Comparison of ENCODE assay signal across 13 cellular contexts in genomic region chr4:159725571-159725970, GRCh38.
A peak's percentile ranks its signal among the peaks of the same experiment; 100 is the strongest.
DNase-seq lines count a peak whose midpoint lies in the region; ATAC-seq and TF ChIP-seq lines count a peak whose summit lies in the region.
"Had no signal": no experiment of that assay in that cellular context is flagged by ENCODE, and none has a peak within 500 bp of the region (broad histone marks: within the 10 kb centered on the region; RNA-seq: fewer than 3 reads in every experiment).

No MANE protein-coding gene starts in this region.

- CTCF ChIA-PET in PC-3 (lab: Charles Lee): no interaction called here

- H3K4me2 ChIP-seq in PC-3 (ENCODE audit: low read length): no peak overlapping the region
- H3K4me2 ChIP-seq: GM23338 had no signal

- H3K9me3 ChIP-seq in PC-3 (ENCODE audit: low read length): no peaks in the 10 kb centered on the region

- H3K9me2 ChIP-seq in PC-3 (replicated peaks; ENCODE audit: low read length): no peaks in the 10 kb centered on the region

- intact Hi-C loops in PC-3 (cut with micrococcal nuclease): no loop called here

- no peak overlapping the region for H3K9ac ChIP-seq in PC-3 (ENCODE audit: low read length)

- H3F3A ChIP-seq in PC-3 (ENCODE audit: low read length, unreplicated experiment): no peaks in the 10 kb centered on the region

- no peak overlapping the region for H3K27ac ChIP-seq in PC-3 (ENCODE audit: low read length)
- H3K27ac ChIP-seq: C4-2B had no signal

- no peaks in the 10 kb centered on the region for H3K27me3 ChIP-seq in PC-3 (ENCODE audit: low read length)

- no TSS peak for BruUV-seq in PC-3 (replicated peaks; lab: Mats Ljungman, UMichigan)

- no peak for TF ChIP-seq CTCF in PC-3 (conservative IDR thresholded peaks at IDR 0.05; ENCODE audit: low read depth, low read length)

- H3K4me1 ChIP-seq in PC-3 (ENCODE audit: insufficient read depth, low read length): peaks cover 16% of the 10 kb centered on the region

- peak; percentile 10 for ATAC-seq in PC-3
- ATAC-seq in esophagus mucosa: no peak
- ATAC-seq in GM21515 (IDR thresholded peaks at IDR 0.05; ENCODE audit: unreplicated experiment): no peak
- ATAC-seq: GM23338 had no signal

- DNase-seq in COR-L47 (lab: John Stamatoyannopoulos, UW) (peak; percentile 39), DMS53 treated with DMSO at 0.1 percent for 48 hours (lab: John Stamatoyannopoulos, UW; ENCODE audit: unreplicated experiment) (peak; percentile 44), PC-3 (peak; percentile 60), renal cortical epithelial cell (ENCODE audit: low read depth) (peak; percentile 1), occipital lobe (lab: John Stamatoyannopoulos, UW) (no peak)
- DNase-seq: AML-193; Calu3; CD4-positive, alpha-beta T cell; HCEC 1CT had no signal

- no peaks in the 10 kb centered on the region for H4K20me1 ChIP-seq in PC-3 (ENCODE audit: low read length)

- POLR2A ChIA-PET in PC-3 (lab: Charles Lee; ENCODE audit: unreplicated experiment): interaction anchor here (0.5 kb wide), 1 partner anchor 1037 kb away, joined by 5 read pairs; no protein-coding TSS in a partner anchor

- no peak overlapping the region for H3K4me3 ChIP-seq in PC-3 (ENCODE audit: low read length)
- H3K4me3 ChIP-seq: GM23338 had no signal

- H3K79me2 ChIP-seq in PC-3 (ENCODE audit: low read length): no peaks in the 10 kb centered on the region

- H3K36me3 ChIP-seq in PC-3 (ENCODE audit: low read depth, low read length): no peaks in the 10 kb centered on the region

- H2AFZ ChIP-seq in PC-3 (ENCODE audit: low read length): no peak overlapping the region
- H2AFZ ChIP-seq: GM23338 had no signal
